ENCODE assay signal across 1 cellular context in the genomic region with DNA sequence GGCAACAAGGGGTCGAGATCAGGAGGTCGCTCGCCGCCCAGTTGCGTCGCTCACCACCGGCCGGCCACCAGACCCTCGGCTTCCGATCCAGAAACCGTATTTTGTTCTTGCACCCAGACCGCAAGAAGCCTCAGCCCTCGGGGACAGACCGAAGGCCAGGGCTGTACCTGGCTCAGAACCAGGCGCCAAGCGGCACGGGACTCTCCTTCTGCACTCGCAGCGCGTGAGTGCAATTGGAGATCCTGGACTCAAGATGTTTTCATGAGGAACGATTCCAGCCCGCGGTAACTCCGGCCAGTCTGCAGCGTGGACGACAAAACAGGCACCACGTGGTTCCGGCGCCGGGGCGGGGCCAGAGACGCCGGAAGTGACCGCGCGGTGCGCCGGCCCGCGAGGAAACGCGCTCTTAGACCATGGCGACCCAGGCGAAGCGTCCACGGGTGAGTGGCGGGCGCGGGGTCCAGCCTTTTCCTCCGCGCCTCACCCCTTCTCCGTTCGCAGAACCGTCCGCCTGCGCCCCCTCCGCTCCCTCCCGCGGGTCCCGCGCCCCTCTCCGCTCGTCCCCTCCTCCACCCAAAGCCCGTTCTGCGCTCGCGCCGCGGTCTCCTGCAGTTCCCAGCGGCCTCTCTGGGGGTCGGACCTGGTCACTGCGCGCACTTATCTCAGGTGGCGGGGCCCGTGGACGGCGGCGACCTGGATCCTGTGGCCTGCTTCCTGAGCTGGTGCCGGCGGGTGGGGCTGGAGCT.
TF ChIP-seq lines count a peak whose summit lies in the region.

A gene with protein sequence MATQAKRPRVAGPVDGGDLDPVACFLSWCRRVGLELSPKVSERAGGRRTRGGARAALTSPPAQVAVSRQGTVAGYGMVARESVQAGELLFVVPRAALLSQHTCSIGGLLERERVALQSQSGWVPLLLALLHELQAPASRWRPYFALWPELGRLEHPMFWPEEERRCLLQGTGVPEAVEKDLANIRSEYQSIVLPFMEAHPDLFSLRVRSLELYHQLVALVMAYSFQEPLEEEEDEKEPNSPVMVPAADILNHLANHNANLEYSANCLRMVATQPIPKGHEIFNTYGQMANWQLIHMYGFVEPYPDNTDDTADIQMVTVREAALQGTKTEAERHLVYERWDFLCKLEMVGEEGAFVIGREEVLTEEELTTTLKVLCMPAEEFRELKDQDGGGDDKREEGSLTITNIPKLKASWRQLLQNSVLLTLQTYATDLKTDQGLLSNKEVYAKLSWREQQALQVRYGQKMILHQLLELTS (plus strand): TSS at position 393 of the 746 bp plus-strand sequence. CDS start 21 bp downstream, at position 414.

TF ChIP-seq in WTC11, 78 proteins besides CTCF, POLR2A, EP300 and RAD21 (continued from another document and continues in another):
- TF ChIP-seq, protein P1, sequence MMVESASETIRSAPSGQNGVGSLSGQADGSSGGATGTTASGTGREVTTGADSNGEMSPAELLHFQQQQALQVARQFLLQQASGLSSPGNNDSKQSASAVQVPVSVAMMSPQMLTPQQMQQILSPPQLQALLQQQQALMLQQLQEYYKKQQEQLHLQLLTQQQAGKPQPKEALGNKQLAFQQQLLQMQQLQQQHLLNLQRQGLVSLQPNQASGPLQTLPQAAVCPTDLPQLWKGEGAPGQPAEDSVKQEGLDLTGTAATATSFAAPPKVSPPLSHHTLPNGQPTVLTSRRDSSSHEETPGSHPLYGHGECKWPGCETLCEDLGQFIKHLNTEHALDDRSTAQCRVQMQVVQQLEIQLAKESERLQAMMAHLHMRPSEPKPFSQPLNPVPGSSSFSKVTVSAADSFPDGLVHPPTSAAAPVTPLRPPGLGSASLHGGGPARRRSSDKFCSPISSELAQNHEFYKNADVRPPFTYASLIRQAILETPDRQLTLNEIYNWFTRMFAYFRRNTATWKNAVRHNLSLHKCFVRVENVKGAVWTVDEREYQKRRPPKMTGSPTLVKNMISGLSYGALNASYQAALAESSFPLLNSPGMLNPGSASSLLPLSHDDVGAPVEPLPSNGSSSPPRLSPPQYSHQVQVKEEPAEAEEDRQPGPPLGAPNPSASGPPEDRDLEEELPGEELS (CRISPR knock-in tag; IDR thresholded peaks at IDR 0.05): peak; percentile 87
- peak; percentile 55; the same call in 1 of the 2 replicates for TF ChIP-seq EMX1 (CRISPR knock-in tag; IDR thresholded peaks at IDR 0.05)
- TF ChIP-seq NR1H2 (CRISPR knock-in tag; IDR thresholded peaks at IDR 0.05): no peak
- peak; percentile 84 for TF ChIP-seq CREM (CRISPR knock-in tag; IDR thresholded peaks at IDR 0.05)
- TF ChIP-seq, protein P2, sequence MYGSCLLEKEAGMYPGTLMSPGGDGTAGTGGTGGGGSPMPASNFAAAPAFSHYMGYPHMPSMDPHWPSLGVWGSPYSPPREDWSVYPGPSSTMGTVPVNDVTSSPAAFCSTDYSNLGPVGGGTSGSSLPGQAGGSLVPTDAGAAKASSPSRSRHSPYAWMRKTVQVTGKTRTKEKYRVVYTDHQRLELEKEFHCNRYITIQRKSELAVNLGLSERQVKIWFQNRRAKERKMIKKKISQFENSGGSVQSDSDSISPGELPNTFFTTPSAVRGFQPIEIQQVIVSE (CRISPR knock-in tag; IDR thresholded peaks at IDR 0.05; ENCODE audit: borderline replicate concordance): no peak
- TF ChIP-seq, protein P3, sequence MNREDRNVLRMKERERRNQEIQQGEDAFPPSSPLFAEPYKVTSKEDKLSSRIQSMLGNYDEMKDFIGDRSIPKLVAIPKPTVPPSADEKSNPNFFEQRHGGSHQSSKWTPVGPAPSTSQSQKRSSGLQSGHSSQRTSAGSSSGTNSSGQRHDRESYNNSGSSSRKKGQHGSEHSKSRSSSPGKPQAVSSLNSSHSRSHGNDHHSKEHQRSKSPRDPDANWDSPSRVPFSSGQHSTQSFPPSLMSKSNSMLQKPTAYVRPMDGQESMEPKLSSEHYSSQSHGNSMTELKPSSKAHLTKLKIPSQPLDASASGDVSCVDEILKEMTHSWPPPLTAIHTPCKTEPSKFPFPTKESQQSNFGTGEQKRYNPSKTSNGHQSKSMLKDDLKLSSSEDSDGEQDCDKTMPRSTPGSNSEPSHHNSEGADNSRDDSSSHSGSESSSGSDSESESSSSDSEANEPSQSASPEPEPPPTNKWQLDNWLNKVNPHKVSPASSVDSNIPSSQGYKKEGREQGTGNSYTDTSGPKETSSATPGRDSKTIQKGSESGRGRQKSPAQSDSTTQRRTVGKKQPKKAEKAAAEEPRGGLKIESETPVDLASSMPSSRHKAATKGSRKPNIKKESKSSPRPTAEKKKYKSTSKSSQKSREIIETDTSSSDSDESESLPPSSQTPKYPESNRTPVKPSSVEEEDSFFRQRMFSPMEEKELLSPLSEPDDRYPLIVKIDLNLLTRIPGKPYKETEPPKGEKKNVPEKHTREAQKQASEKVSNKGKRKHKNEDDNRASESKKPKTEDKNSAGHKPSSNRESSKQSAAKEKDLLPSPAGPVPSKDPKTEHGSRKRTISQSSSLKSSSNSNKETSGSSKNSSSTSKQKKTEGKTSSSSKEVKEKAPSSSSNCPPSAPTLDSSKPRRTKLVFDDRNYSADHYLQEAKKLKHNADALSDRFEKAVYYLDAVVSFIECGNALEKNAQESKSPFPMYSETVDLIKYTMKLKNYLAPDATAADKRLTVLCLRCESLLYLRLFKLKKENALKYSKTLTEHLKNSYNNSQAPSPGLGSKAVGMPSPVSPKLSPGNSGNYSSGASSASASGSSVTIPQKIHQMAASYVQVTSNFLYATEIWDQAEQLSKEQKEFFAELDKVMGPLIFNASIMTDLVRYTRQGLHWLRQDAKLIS (CRISPR knock-in tag; IDR thresholded peaks at IDR 0.05; ENCODE audit: borderline replicate concordance): no peak
- TF ChIP-seq, protein P4, sequence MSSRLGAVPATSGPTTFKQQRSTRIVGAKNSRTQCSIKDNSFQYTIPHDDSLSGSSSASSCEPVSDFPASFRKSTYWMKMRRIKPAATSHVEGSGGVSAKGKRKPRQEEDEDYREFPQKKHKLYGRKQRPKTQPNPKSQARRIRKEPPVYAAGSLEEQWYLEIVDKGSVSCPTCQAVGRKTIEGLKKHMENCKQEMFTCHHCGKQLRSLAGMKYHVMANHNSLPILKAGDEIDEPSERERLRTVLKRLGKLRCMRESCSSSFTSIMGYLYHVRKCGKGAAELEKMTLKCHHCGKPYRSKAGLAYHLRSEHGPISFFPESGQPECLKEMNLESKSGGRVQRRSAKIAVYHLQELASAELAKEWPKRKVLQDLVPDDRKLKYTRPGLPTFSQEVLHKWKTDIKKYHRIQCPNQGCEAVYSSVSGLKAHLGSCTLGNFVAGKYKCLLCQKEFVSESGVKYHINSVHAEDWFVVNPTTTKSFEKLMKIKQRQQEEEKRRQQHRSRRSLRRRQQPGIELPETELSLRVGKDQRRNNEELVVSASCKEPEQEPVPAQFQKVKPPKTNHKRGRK (CRISPR knock-in tag; IDR thresholded peaks at IDR 0.05; ENCODE audit: borderline replicate concordance): no peak
- TF ChIP-seq, protein P5, sequence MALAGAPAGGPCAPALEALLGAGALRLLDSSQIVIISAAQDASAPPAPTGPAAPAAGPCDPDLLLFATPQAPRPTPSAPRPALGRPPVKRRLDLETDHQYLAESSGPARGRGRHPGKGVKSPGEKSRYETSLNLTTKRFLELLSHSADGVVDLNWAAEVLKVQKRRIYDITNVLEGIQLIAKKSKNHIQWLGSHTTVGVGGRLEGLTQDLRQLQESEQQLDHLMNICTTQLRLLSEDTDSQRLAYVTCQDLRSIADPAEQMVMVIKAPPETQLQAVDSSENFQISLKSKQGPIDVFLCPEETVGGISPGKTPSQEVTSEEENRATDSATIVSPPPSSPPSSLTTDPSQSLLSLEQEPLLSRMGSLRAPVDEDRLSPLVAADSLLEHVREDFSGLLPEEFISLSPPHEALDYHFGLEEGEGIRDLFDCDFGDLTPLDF (CRISPR knock-in tag; IDR thresholded peaks at IDR 0.05): peak; percentile 74; the same call in 1 of the 2 replicates
- TF ChIP-seq, protein P6, sequence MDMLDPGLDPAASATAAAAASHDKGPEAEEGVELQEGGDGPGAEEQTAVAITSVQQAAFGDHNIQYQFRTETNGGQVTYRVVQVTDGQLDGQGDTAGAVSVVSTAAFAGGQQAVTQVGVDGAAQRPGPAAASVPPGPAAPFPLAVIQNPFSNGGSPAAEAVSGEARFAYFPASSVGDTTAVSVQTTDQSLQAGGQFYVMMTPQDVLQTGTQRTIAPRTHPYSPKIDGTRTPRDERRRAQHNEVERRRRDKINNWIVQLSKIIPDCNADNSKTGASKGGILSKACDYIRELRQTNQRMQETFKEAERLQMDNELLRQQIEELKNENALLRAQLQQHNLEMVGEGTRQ (CRISPR knock-in tag; IDR thresholded peaks at IDR 0.05): peak; percentile 94
- TF ChIP-seq, protein P7, sequence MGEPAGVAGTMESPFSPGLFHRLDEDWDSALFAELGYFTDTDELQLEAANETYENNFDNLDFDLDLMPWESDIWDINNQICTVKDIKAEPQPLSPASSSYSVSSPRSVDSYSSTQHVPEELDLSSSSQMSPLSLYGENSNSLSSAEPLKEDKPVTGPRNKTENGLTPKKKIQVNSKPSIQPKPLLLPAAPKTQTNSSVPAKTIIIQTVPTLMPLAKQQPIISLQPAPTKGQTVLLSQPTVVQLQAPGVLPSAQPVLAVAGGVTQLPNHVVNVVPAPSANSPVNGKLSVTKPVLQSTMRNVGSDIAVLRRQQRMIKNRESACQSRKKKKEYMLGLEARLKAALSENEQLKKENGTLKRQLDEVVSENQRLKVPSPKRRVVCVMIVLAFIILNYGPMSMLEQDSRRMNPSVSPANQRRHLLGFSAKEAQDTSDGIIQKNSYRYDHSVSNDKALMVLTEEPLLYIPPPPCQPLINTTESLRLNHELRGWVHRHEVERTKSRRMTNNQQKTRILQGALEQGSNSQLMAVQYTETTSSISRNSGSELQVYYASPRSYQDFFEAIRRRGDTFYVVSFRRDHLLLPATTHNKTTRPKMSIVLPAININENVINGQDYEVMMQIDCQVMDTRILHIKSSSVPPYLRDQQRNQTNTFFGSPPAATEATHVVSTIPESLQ (CRISPR knock-in tag; IDR thresholded peaks at IDR 0.05): peak; percentile 78; the same call in 1 of the 2 replicates
- TF ChIP-seq PRRX2 (CRISPR knock-in tag; IDR thresholded peaks at IDR 0.05): no peak
- no peak for TF ChIP-seq ZNF219 (CRISPR knock-in tag; IDR thresholded peaks at IDR 0.05; ENCODE audit: borderline replicate concordance)
- no peak for TF ChIP-seq ZNF232 (CRISPR knock-in tag; IDR thresholded peaks at IDR 0.05)
- peak; percentile 91 for TF ChIP-seq NFE2L1 (CRISPR knock-in tag; IDR thresholded peaks at IDR 0.05)
- TF ChIP-seq, protein P8, sequence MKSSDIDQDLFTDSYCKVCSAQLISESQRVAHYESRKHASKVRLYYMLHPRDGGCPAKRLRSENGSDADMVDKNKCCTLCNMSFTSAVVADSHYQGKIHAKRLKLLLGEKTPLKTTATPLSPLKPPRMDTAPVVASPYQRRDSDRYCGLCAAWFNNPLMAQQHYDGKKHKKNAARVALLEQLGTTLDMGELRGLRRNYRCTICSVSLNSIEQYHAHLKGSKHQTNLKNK (CRISPR knock-in tag; IDR thresholded peaks at IDR 0.05): no peak
- no peak for TF ChIP-seq NR2C2 (CRISPR knock-in tag; IDR thresholded peaks at IDR 0.05)
- peak; percentile 85 for TF ChIP-seq GABPB1 (CRISPR knock-in tag; IDR thresholded peaks at IDR 0.05)
- TF ChIP-seq ZBTB21 (CRISPR knock-in tag; IDR thresholded peaks at IDR 0.05; ENCODE audit: borderline replicate concordance): no peak
- peak; percentile 93 for TF ChIP-seq TEAD1 (CRISPR knock-in tag; IDR thresholded peaks at IDR 0.05)
- TF ChIP-seq, protein P9, sequence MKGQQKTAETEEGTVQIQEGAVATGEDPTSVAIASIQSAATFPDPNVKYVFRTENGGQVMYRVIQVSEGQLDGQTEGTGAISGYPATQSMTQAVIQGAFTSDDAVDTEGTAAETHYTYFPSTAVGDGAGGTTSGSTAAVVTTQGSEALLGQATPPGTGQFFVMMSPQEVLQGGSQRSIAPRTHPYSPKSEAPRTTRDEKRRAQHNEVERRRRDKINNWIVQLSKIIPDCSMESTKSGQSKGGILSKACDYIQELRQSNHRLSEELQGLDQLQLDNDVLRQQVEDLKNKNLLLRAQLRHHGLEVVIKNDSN (CRISPR knock-in tag; IDR thresholded peaks at IDR 0.05): peak; percentile 94
- TF ChIP-seq, protein P10, sequence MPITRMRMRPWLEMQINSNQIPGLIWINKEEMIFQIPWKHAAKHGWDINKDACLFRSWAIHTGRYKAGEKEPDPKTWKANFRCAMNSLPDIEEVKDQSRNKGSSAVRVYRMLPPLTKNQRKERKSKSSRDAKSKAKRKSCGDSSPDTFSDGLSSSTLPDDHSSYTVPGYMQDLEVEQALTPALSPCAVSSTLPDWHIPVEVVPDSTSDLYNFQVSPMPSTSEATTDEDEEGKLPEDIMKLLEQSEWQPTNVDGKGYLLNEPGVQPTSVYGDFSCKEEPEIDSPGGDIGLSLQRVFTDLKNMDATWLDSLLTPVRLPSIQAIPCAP (CRISPR knock-in tag; IDR thresholded peaks at IDR 0.05): peak; percentile 91; the same call in 1 of the 2 replicates
- TF ChIP-seq, protein P11, sequence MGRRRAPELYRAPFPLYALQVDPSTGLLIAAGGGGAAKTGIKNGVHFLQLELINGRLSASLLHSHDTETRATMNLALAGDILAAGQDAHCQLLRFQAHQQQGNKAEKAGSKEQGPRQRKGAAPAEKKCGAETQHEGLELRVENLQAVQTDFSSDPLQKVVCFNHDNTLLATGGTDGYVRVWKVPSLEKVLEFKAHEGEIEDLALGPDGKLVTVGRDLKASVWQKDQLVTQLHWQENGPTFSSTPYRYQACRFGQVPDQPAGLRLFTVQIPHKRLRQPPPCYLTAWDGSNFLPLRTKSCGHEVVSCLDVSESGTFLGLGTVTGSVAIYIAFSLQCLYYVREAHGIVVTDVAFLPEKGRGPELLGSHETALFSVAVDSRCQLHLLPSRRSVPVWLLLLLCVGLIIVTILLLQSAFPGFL (CRISPR knock-in tag; IDR thresholded peaks at IDR 0.05; ENCODE audit: borderline replicate concordance): 0 out of 2 replicates have a peak, but pooled peaks have one; percentile 40
- TF ChIP-seq JUN (CRISPR knock-in tag; IDR thresholded peaks at IDR 0.05): peak; percentile 53; the same call in 1 of the 2 replicates
- no peak for TF ChIP-seq ZNF396 (CRISPR knock-in tag; IDR thresholded peaks at IDR 0.05; ENCODE audit: borderline replicate concordance)
- peak; percentile 85; the same call in 1 of the 2 replicates for TF ChIP-seq RELA (CRISPR knock-in tag; IDR thresholded peaks at IDR 0.05; ENCODE audit: borderline replicate concordance)
- 0 out of 2 replicates have a peak, but pooled peaks have one; percentile 53 for TF ChIP-seq ZNF263 (CRISPR knock-in tag; IDR thresholded peaks at IDR 0.05; ENCODE audit: low read depth)
- peak; percentile 94 for TF ChIP-seq SMAD3 (CRISPR knock-in tag; IDR thresholded peaks at IDR 0.05; ENCODE audit: borderline replicate concordance)
- TF ChIP-seq RORB (CRISPR knock-in tag; IDR thresholded peaks at IDR 0.05): no peak
- TF ChIP-seq, protein P12, sequence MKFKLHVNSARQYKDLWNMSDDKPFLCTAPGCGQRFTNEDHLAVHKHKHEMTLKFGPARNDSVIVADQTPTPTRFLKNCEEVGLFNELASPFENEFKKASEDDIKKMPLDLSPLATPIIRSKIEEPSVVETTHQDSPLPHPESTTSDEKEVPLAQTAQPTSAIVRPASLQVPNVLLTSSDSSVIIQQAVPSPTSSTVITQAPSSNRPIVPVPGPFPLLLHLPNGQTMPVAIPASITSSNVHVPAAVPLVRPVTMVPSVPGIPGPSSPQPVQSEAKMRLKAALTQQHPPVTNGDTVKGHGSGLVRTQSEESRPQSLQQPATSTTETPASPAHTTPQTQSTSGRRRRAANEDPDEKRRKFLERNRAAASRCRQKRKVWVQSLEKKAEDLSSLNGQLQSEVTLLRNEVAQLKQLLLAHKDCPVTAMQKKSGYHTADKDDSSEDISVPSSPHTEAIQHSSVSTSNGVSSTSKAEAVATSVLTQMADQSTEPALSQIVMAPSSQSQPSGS (CRISPR knock-in tag; IDR thresholded peaks at IDR 0.05; ENCODE audit: borderline replicate concordance, low read depth): no peak
- peak; percentile 66 for TF ChIP-seq SP1 (CRISPR knock-in tag; conservative IDR thresholded peaks at IDR 0.05)
- TF ChIP-seq ZNF423 (CRISPR knock-in tag; IDR thresholded peaks at IDR 0.05): no peak
- no peak for TF ChIP-seq NFYB (CRISPR knock-in tag; conservative IDR thresholded peaks at IDR 0.05; ENCODE audit: low read depth)
- 0 out of 2 replicates have a peak, but pooled peaks have one; percentile 23 for TF ChIP-seq ZNF317 (CRISPR knock-in tag; IDR thresholded peaks at IDR 0.05; ENCODE audit: borderline replicate concordance, low read depth)
